ENCODE assay signal across 21 cellular contexts in the genomic region with DNA sequence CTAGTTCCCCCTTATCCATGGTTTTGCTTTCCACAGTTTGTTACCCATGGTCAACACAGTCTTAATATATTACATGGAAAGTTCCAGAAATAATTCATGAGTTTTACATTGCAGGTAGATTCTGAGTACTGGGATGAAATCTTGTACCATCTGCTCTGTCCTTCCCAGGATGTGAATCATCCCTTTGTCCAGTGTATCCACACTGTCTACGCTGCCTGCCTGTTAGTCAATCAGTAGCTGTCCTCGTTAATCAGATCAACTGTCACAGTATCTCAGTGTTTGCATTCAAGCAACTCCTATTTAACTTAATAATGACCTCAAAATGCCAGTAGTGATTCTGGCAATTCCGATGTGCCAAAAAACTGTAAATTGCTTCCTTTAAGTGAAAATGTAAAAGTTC.
DNase-seq lines count a peak whose midpoint lies in the region; ATAC-seq, FAIRE-seq and TF ChIP-seq lines count a peak whose summit lies in the region.
"Had no signal": no experiment of that assay in that cellular context is flagged by ENCODE, and none has a peak within 500 bp of the region (broad histone marks: within the 10 kb centered on the region; RNA-seq: fewer than 3 reads in every experiment).

No MANE protein-coding gene starts in this region.

- peak; percentile 23 for DNase-seq in M059J (ENCODE audit: low read depth)
- peak; percentile 40 for DNase-seq in bronchial epithelial cell (ENCODE audit: low read depth)
- DNase-seq in CD4-positive, alpha-beta memory T cell, result no peak
- DNase-seq in omental fat pad (ENCODE audit: low spot score), result no peak
- no peak for DNase-seq in right cardiac atrium
- no peak for DNase-seq in activated CD8-positive, alpha-beta T cell treated with anti-CD3 and anti-CD28 coated beads, Interleukin-2, amount 10 ng/mL, durations not matched to agents 7 days and 5 days
- DNase-seq: activated CD4-positive, alpha-beta T cell treated with anti-CD3 and anti-CD28 coated beads, Interleukin-2, amount 50 U/mL, for 4 hours; anterior cingulate cortex; CD4-positive, CD25-positive, alpha-beta regulatory T cell; DMS53; endodermal cell; KG1; midbrain; NCI-H2029; NCI-H446 treated with DMSO at 0.1 percent for 48 hours; Right ventricle myocardium superior; uterus had no signal

- FAIRE-seq in bronchial epithelial cell (lab: Jason Lieb, UNC), result no peak

- POLR2A ChIA-PET in CD4-positive, alpha-beta memory T cell (lab: Charles Lee; ENCODE audit: partially characterized antibody), result no interaction called here
- POLR2A ChIA-PET in activated CD8-positive, alpha-beta T cell treated with anti-CD3 and anti-CD28 coated beads, Interleukin-2, amount 10 ng/mL, durations not matched to agents 7 days and 5 days (lab: Charles Lee), result no interaction called here

- TF ChIP-seq CTCF in C4-2B (conservative IDR thresholded peaks at IDR 0.05), result no peak
- no peak for TF ChIP-seq CTCF in bronchial epithelial cell (IDR thresholded peaks at IDR 0.05; ENCODE audit: insufficient read depth, low read length, severe bottlenecking)
- no peak for TF ChIP-seq CTCF in omental fat pad (IDR thresholded peaks at IDR 0.05)

- H3K9me3 ChIP-seq in mesodermal cell (ENCODE audit: control insufficient read depth, low read length) (no peaks in the 10 kb centered on the region), right cardiac atrium (ENCODE audit: control insufficient read depth, low read length) (no peaks in the 10 kb centered on the region)
- H3K9me3 ChIP-seq in CD4-positive, alpha-beta memory T cell (ENCODE audit: control insufficient read depth in 1 of 2, low read length in 2 of 2), result no peaks in the 10 kb centered on the region
- H3K9me3 ChIP-seq: suprapubic skin, uterus had no signal

- H3K4me3 ChIP-seq in bronchial epithelial cell (ENCODE audit: low read depth, low read length), result no peak overlapping the region
- H3K4me3 ChIP-seq in mesodermal cell (ENCODE audit: extremely low read depth, insufficient read depth, low read length, poor library complexity, severe bottlenecking), result no peak overlapping the region
- H3K4me3 ChIP-seq in CD4-positive, alpha-beta memory T cell (ENCODE audit: low read length in 2 of 2), result no peak overlapping the region
- H3K4me3 ChIP-seq in right cardiac atrium (ENCODE audit: low read length), result no peak overlapping the region
- H3K4me3 ChIP-seq: suprapubic skin, uterus had no signal

- CTCF ChIA-PET in CD4-positive, alpha-beta memory T cell (lab: Charles Lee; ENCODE audit: partially characterized antibody), result no interaction called here
- CTCF ChIA-PET in activated CD8-positive, alpha-beta T cell treated with anti-CD3 and anti-CD28 coated beads, Interleukin-2, amount 10 ng/mL, durations not matched to agents 7 days and 5 days (lab: Charles Lee), result no interaction called here

- intact Hi-C loops in CD4-positive, alpha-beta memory T cell (cut with micrococcal nuclease), result no loop called here
- intact Hi-C loops in right cardiac atrium (cut with DNase I), result no loop called here

- H3K4me1 ChIP-seq in mesodermal cell (ENCODE audit: control insufficient read depth, insufficient read depth, low read length, poor library complexity, severe bottlenecking) (peaks cover 9% of the 10 kb centered on the region), right cardiac atrium (ENCODE audit: control insufficient read depth, insufficient read depth, low read length) (no peaks in the 10 kb centered on the region)
- H3K4me1 ChIP-seq in CD4-positive, alpha-beta memory T cell (ENCODE audit: insufficient read depth, low read length), result no peaks in the 10 kb centered on the region
- H3K4me1 ChIP-seq: suprapubic skin, uterus had no signal

- no peaks in the 10 kb centered on the region for H3K27me3 Mint-ChIP-seq in CD4-positive, alpha-beta memory T cell
- no peaks in the 10 kb centered on the region for H3K27me3 Mint-ChIP-seq in activated CD8-positive, alpha-beta T cell treated with anti-CD3 and anti-CD28 coated beads, Interleukin-2, amount 10 ng/mL, durations not matched to agents 7 days and 5 days (ENCODE audit: low read depth)
- H3K27me3 Mint-ChIP-seq: CD4-positive, CD25-positive, alpha-beta regulatory T cell had no signal

- H3K36me3 ChIP-seq in bronchial epithelial cell (ENCODE audit: control insufficient read depth, insufficient read depth, low read length) (peaks cover 4% of the 10 kb centered on the region), mesodermal cell (ENCODE audit: control insufficient read depth, insufficient read depth, low read length) (peaks cover 42% of the 10 kb centered on the region)
- no peaks in the 10 kb centered on the region for H3K36me3 ChIP-seq in CD4-positive, alpha-beta memory T cell (ENCODE audit: insufficient read depth, low read length)
- H3K36me3 ChIP-seq: uterus had no signal

- H3K4me3 Mint-ChIP-seq in CD4-positive, alpha-beta memory T cell, result no peak overlapping the region
- no peak overlapping the region for H3K4me3 Mint-ChIP-seq in activated CD8-positive, alpha-beta T cell treated with anti-CD3 and anti-CD28 coated beads, Interleukin-2, amount 10 ng/mL, durations not matched to agents 7 days and 5 days
- H3K4me3 Mint-ChIP-seq: CD4-positive, CD25-positive, alpha-beta regulatory T cell; endodermal cell; neural crest cell had no signal

- peaks cover 36 to 41% of the 10 kb centered on the region in 2 donors for H3K36me3 Mint-ChIP-seq in CD4-positive, alpha-beta memory T cell
- peaks cover 37% of the 10 kb centered on the region for H3K36me3 Mint-ChIP-seq in activated CD8-positive, alpha-beta T cell treated with anti-CD3 and anti-CD28 coated beads, Interleukin-2, amount 10 ng/mL, durations not matched to agents 7 days and 5 days (ENCODE audit: low read depth)

- H3K4me1 Mint-ChIP-seq in CD4-positive, alpha-beta memory T cell, result no peaks in the 10 kb centered on the region
- no peaks in the 10 kb centered on the region for H3K4me1 Mint-ChIP-seq in activated CD8-positive, alpha-beta T cell treated with anti-CD3 and anti-CD28 coated beads, Interleukin-2, amount 10 ng/mL, durations not matched to agents 7 days and 5 days (ENCODE audit: low read depth)
- H3K4me1 Mint-ChIP-seq: endodermal cell had no signal

- H3K27ac ChIP-seq in C4-2B, result peak overlapping the region; percentile 65
- peak overlapping the region; percentile 23 for H3K27ac ChIP-seq in mesodermal cell (ENCODE audit: low read depth, low read length, severe bottlenecking)
- no peak overlapping the region for H3K27ac ChIP-seq in CD4-positive, alpha-beta memory T cell (ENCODE audit: low read depth, low read length)
- H3K27ac ChIP-seq in right cardiac atrium (ENCODE audit: low read length), result no peak overlapping the region
- H3K27ac ChIP-seq: suprapubic skin, uterus had no signal

- no peak for ATAC-seq in omental fat pad (ENCODE audit: low FRiP score)
- no peak for ATAC-seq in right cardiac atrium
- ATAC-seq in activated CD8-positive, alpha-beta T cell treated with anti-CD3 and anti-CD28 coated beads, Interleukin-2, amount 10 ng/mL, durations not matched to agents 7 days and 5 days, result no peak

- peaks cover 0 to 6% (median 0%) of the 10 kb centered on the region in 8 donors for H3K9me3 Mint-ChIP-seq in CD4-positive, alpha-beta memory T cell
- no peaks in the 10 kb centered on the region for H3K9me3 Mint-ChIP-seq in activated CD8-positive, alpha-beta T cell treated with anti-CD3 and anti-CD28 coated beads, Interleukin-2, amount 10 ng/mL, durations not matched to agents 7 days and 5 days (ENCODE audit: insufficient read depth)
- H3K9me3 Mint-ChIP-seq: endodermal cell, neural crest cell had no signal

- peak overlapping the region in 1 of 7 donors; percentile 30 for H3K27ac Mint-ChIP-seq in CD4-positive, alpha-beta memory T cell
- no peak overlapping the region for H3K27ac Mint-ChIP-seq in activated CD8-positive, alpha-beta T cell treated with anti-CD3 and anti-CD28 coated beads, Interleukin-2, amount 10 ng/mL, durations not matched to agents 7 days and 5 days
- H3K27ac Mint-ChIP-seq: CD4-positive, CD25-positive, alpha-beta regulatory T cell; endodermal cell had no signal

- no peaks in the 10 kb centered on the region for H3K27me3 ChIP-seq in bronchial epithelial cell (ENCODE audit: control insufficient read depth, insufficient read depth, low read length)
- no peaks in the 10 kb centered on the region for H3K27me3 ChIP-seq in CD4-positive, alpha-beta memory T cell (ENCODE audit: insufficient read depth, low read length)
- no peaks in the 10 kb centered on the region for H3K27me3 ChIP-seq in right cardiac atrium (ENCODE audit: control insufficient read depth, insufficient read depth)
- H3K27me3 ChIP-seq: suprapubic skin, uterus had no signal

- WGBS in mesodermal cell (ENCODE audit: insufficient coverage in 2 of 2), 2 experiments, result 85 to 93% methylated on average over 2 of the region's 3 CpGs
- 86% methylated on average over 3 of the region's 3 CpGs for WGBS in right cardiac atrium

Comparison
In these comparisons a context has a peak if more than half of its experiments do, and no peak if none do; other contexts are left out.
1. H3K27ac ChIP-seq: peak in C4-2B (single experiment) and mesodermal cell (single experiment); none in CD4-positive, alpha-beta memory T cell (single experiment) and right cardiac atrium (single experiment).
2. DNase-seq: peak in M059J (single experiment) and bronchial epithelial cell (single experiment); none in CD4-positive, alpha-beta memory T cell (0 of 5), omental fat pad (single experiment), right cardiac atrium (0 of 3) and activated CD8-positive, alpha-beta T cell treated with anti-CD3 and anti-CD28 coated beads, Interleukin-2, amount 10 ng/mL, durations not matched to agents 7 days and 5 days (single experiment).